10 cellular contexts compared by ENCODE assay signal in the genomic region with DNA sequence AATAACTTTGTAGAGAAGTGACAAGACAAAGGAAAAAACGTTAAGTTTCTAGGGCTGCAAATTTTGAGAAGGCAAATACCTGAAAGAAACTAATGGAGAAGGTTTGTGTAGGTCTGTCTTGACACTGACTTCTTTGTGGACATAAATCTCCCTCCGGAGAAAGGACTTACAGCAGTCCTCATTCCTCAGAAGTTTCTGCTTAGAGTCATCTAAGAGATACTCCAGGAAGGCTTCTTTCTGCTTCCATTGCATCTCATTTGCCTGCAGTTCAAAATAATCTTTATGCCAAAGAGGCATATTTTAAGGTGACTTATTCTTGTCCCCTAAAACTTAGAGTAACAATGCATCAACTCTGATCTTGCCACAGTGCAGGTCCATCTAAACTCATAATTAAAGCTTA. TPM values are rescaled to one million over a fixed set of nuclear protein-coding genes. Genes with fewer than 3 reads are reported as not detected.
"Had no signal": no experiment of that assay in that cellular context is flagged by ENCODE, and none has a peak within 500 bp of the region (broad histone marks: within the 10 kb centered on the region; RNA-seq: fewer than 3 reads in every experiment).

No MANE protein-coding gene starts in this region.

- H3K27ac Mint-ChIP-seq: activated naive CD8-positive, alpha-beta T cell had no signal

- H3K27me3 ChIP-seq: thyroid gland, vagina had no signal

- H3K4me1 ChIP-seq: thyroid gland had no signal

- H3K4me3 Mint-ChIP-seq: activated naive CD8-positive, alpha-beta T cell; activated T-cell treated with anti-CD3 and anti-CD28 coated beads, Interleukin-2, amount 50 U/mL, for 4 hours had no signal

- H3K27ac ChIP-seq: thyroid gland, vagina had no signal

- DNase-seq: left ventricle myocardium superior had no signal

- H3K9me3 Mint-ChIP-seq: activated T-cell treated with anti-CD3 and anti-CD28 coated beads, Interleukin-2, amount 50 U/mL, for 4 hours had no signal

- H3K4me3 ChIP-seq: thyroid gland, vagina had no signal

- H3K36me3 Mint-ChIP-seq: activated naive CD8-positive, alpha-beta T cell had no signal

- H3K36me3 ChIP-seq: vagina had no signal

- H3K9me3 ChIP-seq: thyroid gland, vagina had no signal

RNA-seq across cellular contexts. Expression of a gene that starts 4.4 kb away (rescaled TPM):
- total RNA-seq: bronchial epithelial cell, chondrocyte, esophagus mucosa, left ventricle myocardium superior, osteocyte, thyroid gland, vagina had no signal

RNA-seq across cellular contexts. Expression of a gene that starts 19.8 kb away (rescaled TPM):
- total RNA-seq: bronchial epithelial cell, chondrocyte, dermis microvascular lymphatic vessel endothelial cell, left ventricle myocardium superior, osteocyte, thyroid gland, vagina had no signal

RNA-seq across cellular contexts. Expression of a gene that starts 51.7 kb away (rescaled TPM):
- total RNA-seq: dermis microvascular lymphatic vessel endothelial cell, osteocyte had no signal
